Comparison of ENCODE assay signal across 33 cellular contexts in the genomic region with DNA sequence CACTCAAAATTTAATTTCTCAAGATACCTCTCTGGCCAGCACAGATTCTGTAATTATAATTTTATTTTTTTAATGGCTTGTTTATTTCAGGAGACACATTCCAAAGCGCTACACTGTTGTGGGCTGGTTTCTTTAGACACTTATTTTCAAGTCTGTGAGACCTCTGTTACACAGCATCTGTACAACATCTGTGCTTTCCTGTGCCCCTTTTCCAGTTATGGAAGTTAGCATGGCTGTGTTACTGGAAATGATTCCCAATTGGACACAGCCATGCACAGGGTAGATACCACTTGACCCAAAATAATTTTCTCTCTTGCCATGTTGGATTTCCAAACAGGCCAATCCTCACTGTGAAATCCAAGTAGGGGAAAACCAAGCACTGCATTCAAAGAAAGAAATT.
DNase-seq lines count a peak whose midpoint lies in the region; ATAC-seq, FAIRE-seq and TF ChIP-seq lines count a peak whose summit lies in the region.
"Had no signal": no experiment of that assay in that cellular context is flagged by ENCODE, and none has a peak within 500 bp of the region (broad histone marks: within the 10 kb centered on the region; RNA-seq: fewer than 3 reads in every experiment).

No MANE protein-coding gene starts in this region.

- DNase-seq in left ventricle myocardium inferior = no peak
- no peak for DNase-seq in right cardiac atrium
- DNase-seq in SK-MEL-5 (ENCODE audit: low read depth, low spot score) = peak; percentile 33
- DNase-seq in fibroblast of villous mesenchyme (ENCODE audit: low read depth) = peak; percentile 50
- no peak for DNase-seq in DMS 273 (lab: John Stamatoyannopoulos, UW; ENCODE audit: unreplicated experiment)
- no peak for DNase-seq in urothelium cell line (ENCODE audit: low spot score)
- DNase-seq: 8988T; ACHN; Caco-2; CD4-positive, alpha-beta T cell; DMS 273 treated with DMSO at 0.1 percent for 48 hours; DMS79; EL; GDM1; MM.1S; NCI-H1048; NCI-H1417; NCI-H1694; NCI-H2029 treated with DMSO at 0.1 percent for 48 hours; NCI-H226; NCI-H510A; NCI-H69; Peyer's patch; SIG-M5; SK-N-SH; SW 1271 had no signal

- no peak overlapping the region for H3K4me3 ChIP-seq in left ventricle myocardium inferior
- H3K4me3 ChIP-seq in right cardiac atrium (ENCODE audit: low read length) = no peak overlapping the region
- H3K4me3 ChIP-seq in KMS-11 (IDR thresholded peaks at IDR 0.05; ENCODE audit: insufficient read depth, low read depth, low read length) = no peak overlapping the region
- H3K4me3 ChIP-seq in fibroblast of villous mesenchyme (ENCODE audit: low read depth, low read length) = no peak overlapping the region
- H3K4me3 ChIP-seq: BLaER1, GM12878, K562, Peyer's patch had no signal

- H3K4me1 ChIP-seq in left ventricle myocardium inferior = no peaks in the 10 kb centered on the region
- no peaks in the 10 kb centered on the region for H3K4me1 ChIP-seq in right cardiac atrium (ENCODE audit: control insufficient read depth, insufficient read depth, low read length)
- H3K4me1 ChIP-seq in KMS-11 (ENCODE audit: low read depth, poor library complexity, severe bottlenecking) = peaks cover 77% of the 10 kb centered on the region
- H3K4me1 ChIP-seq: Caco-2, Peyer's patch had no signal

- H3K27ac ChIP-seq in left ventricle myocardium inferior (replicated peaks) = peak overlapping the region; percentile 54
- H3K27ac ChIP-seq in right cardiac atrium (ENCODE audit: low read length) = no peak overlapping the region
- peak overlapping the region; percentile 73 for H3K27ac ChIP-seq in KMS-11
- H3K27ac ChIP-seq: BLaER1, Peyer's patch had no signal

- H3K36me3 ChIP-seq in left ventricle myocardium inferior = no peaks in the 10 kb centered on the region
- H3K36me3 ChIP-seq in KMS-11 (ENCODE audit: insufficient read depth) = no peaks in the 10 kb centered on the region
- H3K36me3 ChIP-seq: BLaER1, Peyer's patch had no signal

- no peak for FAIRE-seq in urothelium cell line (lab: Jason Lieb, UNC)
- FAIRE-seq: GM12878, H54, HTR-8/SVneo, K562 had no signal

- no peak for ATAC-seq in right cardiac atrium
- no peak for ATAC-seq in HG03571 (IDR thresholded peaks at IDR 0.05; ENCODE audit: unreplicated experiment)
- ATAC-seq: GM12878, K562 had no signal

- H3K9ac ChIP-seq in KMS-11 = no peak overlapping the region
- H3K9ac ChIP-seq: BLaER1, SK-N-SH had no signal

- H3K27me3 ChIP-seq in left ventricle myocardium inferior (ENCODE audit: low read depth) (peaks cover 17% of the 10 kb centered on the region), right cardiac atrium (ENCODE audit: control insufficient read depth, insufficient read depth) (no peaks in the 10 kb centered on the region), KMS-11 (ENCODE audit: insufficient read depth, low read depth) (no peaks in the 10 kb centered on the region)
- H3K27me3 ChIP-seq: BLaER1, Peyer's patch had no signal

- in situ Hi-C loops in SK-MEL-5 (cut with HindIII; ENCODE audit: low pct_unique_long_range_greater_than_20kb, low sequenced_read_pairs) = no loop called here

- no peaks in the 10 kb centered on the region for H4K20me1 ChIP-seq in KMS-11 (ENCODE audit: insufficient read depth)
- H4K20me1 ChIP-seq: BLaER1 had no signal

- H3K9me3 ChIP-seq in left ventricle myocardium inferior (replicated peaks) = peaks cover 13% of the 10 kb centered on the region
- H3K9me3 ChIP-seq in right cardiac atrium (ENCODE audit: control insufficient read depth, low read length) = peaks cover 4% of the 10 kb centered on the region
- H3K9me3 ChIP-seq: Peyer's patch, SK-N-SH had no signal

- intact Hi-C loops in left ventricle myocardium inferior (cut with micrococcal nuclease) (no loop called here), right cardiac atrium (cut with DNase I) (no loop called here)

- no peak overlapping the region for H2AFZ ChIP-seq in KMS-11 (ENCODE audit: low read depth)

- TF ChIP-seq CTCF in left ventricle myocardium inferior (IDR thresholded peaks at IDR 0.05; ENCODE audit: borderline replicate concordance) (no peak), KMS-11 (conservative IDR thresholded peaks at IDR 0.05; ENCODE audit: low read depth, low read length) (no peak), fibroblast of villous mesenchyme (IDR thresholded peaks at IDR 0.05; ENCODE audit: insufficient read depth, low read depth, low read length) (no peak)

- no peaks in the 10 kb centered on the region for H3K79me2 ChIP-seq in KMS-11 (ENCODE audit: insufficient read depth, low read depth)

- 84% methylated on average over 1 of the region's 1 CpG for WGBS in right cardiac atrium

- H3K4me2 ChIP-seq in KMS-11 = peak overlapping the region; percentile 50
- H3K4me2 ChIP-seq: BLaER1, SK-N-SH had no signal

Comparison
In these comparisons a context has a peak if more than half of its experiments do, and no peak if none do; other contexts are left out.
1. DNase-seq: peak in SK-MEL-5 (single experiment) and fibroblast of villous mesenchyme (single experiment); none in left ventricle myocardium inferior (single experiment), right cardiac atrium (0 of 3), DMS 273 (single experiment) and urothelium cell line (single experiment).